In the genomic region with DNA sequence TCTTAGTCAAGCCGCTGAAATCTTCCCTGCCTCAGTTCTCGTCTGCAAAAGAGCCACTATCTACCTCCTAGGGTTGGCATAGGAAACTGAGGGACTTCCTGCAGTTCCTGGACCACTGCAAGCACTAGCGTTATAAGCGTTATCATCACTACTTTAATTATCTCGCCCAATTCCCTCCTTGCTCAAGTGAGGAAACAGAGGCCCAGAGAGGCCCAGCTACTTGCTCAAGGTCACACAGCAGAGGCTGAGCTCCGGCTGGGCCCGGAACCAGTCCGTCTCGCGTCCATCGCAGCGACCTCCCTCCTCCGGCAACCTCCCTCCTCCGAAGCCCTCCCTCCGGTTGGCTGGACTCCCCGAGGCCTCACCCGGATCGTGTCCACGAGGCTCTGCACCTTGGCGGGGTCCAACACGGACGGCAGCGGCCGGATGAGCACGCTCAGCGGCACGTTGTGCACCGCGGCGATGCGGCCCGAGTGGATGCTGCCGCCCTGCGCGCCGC, we compare ENCODE assay signal across 1 cellular context.
TF ChIP-seq lines count a peak whose summit lies in the region.

No MANE protein-coding gene starts in this region.

TF ChIP-seq in endothelial cell of umbilical vein, 7 proteins besides CTCF, POLR2A, EP300 and RAD21:
- TF ChIP-seq EZH2 (IDR thresholded peaks at IDR 0.05; ENCODE audit: borderline replicate concordance, low read depth, low read length, severe bottlenecking) (no peak), FOS (IDR thresholded peaks at IDR 0.05; ENCODE audit: borderline replicate concordance, insufficient read depth, low read length) (no peak), GATA2 (IDR thresholded peaks at IDR 0.05; ENCODE audit: insufficient read depth, insufficient read length, low read depth, low read length) (no peak), MAX (IDR thresholded peaks at IDR 0.05; ENCODE audit: insufficient read depth, insufficient read length) (no peak), MYC (IDR thresholded peaks at IDR 0.05; ENCODE audit: low read depth, low read length) (no peak), POLR2AphosphoS5 (IDR thresholded peaks at IDR 0.05; ENCODE audit: insufficient read depth, low read depth, low read length) (no peak), JUN (IDR thresholded peaks at IDR 0.05; ENCODE audit: borderline replicate concordance, insufficient read depth, insufficient read length, low read depth) (no peak)
